ENCODE assay signal across 8 cellular contexts in genomic region chr12:24822121-24822899, GRCh38.
DNase-seq lines count a peak whose midpoint lies in the region; ATAC-seq and TF ChIP-seq lines count a peak whose summit lies in the region.

No MANE protein-coding gene starts in this region.

- TF ChIP-seq POLR2A in ovary (IDR thresholded peaks at IDR 0.05) = no peak

- H3K4me1 Mint-ChIP-seq in naive thymus-derived CD4-positive, alpha-beta T cell = peaks cover 0 to 22% (median 0%) of the 10 kb centered on the region in 7 donors

- peaks cover 0 to 19% (median 0%) of the 10 kb centered on the region in 5 donors for H3K36me3 Mint-ChIP-seq in naive thymus-derived CD4-positive, alpha-beta T cell

- TF ChIP-seq CTCF in PC-3 (conservative IDR thresholded peaks at IDR 0.05; ENCODE audit: low read depth, low read length) (no peak), ovary (IDR thresholded peaks at IDR 0.05) (no peak)

- H3K79me2 ChIP-seq in PC-3 (ENCODE audit: low read length) = no peaks in the 10 kb centered on the region

- no peaks in the 10 kb centered on the region for H3K9me2 ChIP-seq in PC-3 (replicated peaks; ENCODE audit: low read length)

- 19 to 25% (median 20%) methylated on average over 5 of the region's 5 CpGs for WGBS in ovary, 3 donors

- H2AFZ ChIP-seq in PC-3 (ENCODE audit: low read length) = no peak overlapping the region

- no TSS peak for BruUV-seq in PC-3 (replicated peaks; lab: Mats Ljungman, UMichigan)

- no peak for TF ChIP-seq EP300 in ovary (IDR thresholded peaks at IDR 0.05)

- peak overlapping the region in 1 of 9 donors; percentile 20 for H3K27ac Mint-ChIP-seq in naive thymus-derived CD4-positive, alpha-beta T cell

- H3K4me2 ChIP-seq in PC-3 (ENCODE audit: low read length) = no peak overlapping the region

- H3K4me1 ChIP-seq in naive thymus-derived CD4-positive, alpha-beta T cell (ENCODE audit: control insufficient read depth in 2 of 2, insufficient read depth in 2 of 2, low read length in 2 of 2) = no peaks in the 10 kb centered on the region
- H3K4me1 ChIP-seq in PC-3 (ENCODE audit: insufficient read depth, low read length) (no peaks in the 10 kb centered on the region), ovary (ENCODE audit: insufficient read depth) (peaks cover 11% of the 10 kb centered on the region)

- no peak overlapping the region for H3K4me3 Mint-ChIP-seq in naive thymus-derived CD4-positive, alpha-beta T cell

- H3K9me3 Mint-ChIP-seq in naive thymus-derived CD4-positive, alpha-beta T cell = peaks cover 0 to 10% (median 0%) of the 10 kb centered on the region in 11 donors

- intact Hi-C loops in naive thymus-derived CD4-positive, alpha-beta T cell (cut with micrococcal nuclease) = loop anchor here in 1 of 2 donors (2.0 kb wide), 1 partner anchor 16 kb away; no protein-coding TSS in a partner anchor
- intact Hi-C loops in PC-3 (cut with micrococcal nuclease) (no loop called here), ovary (cut with DNase I) (no loop called here)

- CTCF ChIA-PET in naive thymus-derived CD4-positive, alpha-beta T cell (lab: Charles Lee) = no interaction called here
- CTCF ChIA-PET in PC-3 (lab: Charles Lee) = no interaction called here

- no peaks in the 10 kb centered on the region for H3F3A ChIP-seq in PC-3 (ENCODE audit: low read length, unreplicated experiment)

- H3K36me3 ChIP-seq in naive thymus-derived CD4-positive, alpha-beta T cell (ENCODE audit: control insufficient read depth in 2 of 3, insufficient read depth in 3 of 3, low read length in 3 of 3) = no peaks in the 10 kb centered on the region
- H3K36me3 ChIP-seq in PC-3 (ENCODE audit: low read depth, low read length) = no peaks in the 10 kb centered on the region
- H3K36me3 ChIP-seq in ovary = no peaks in the 10 kb centered on the region

- POLR2A ChIA-PET in naive thymus-derived CD4-positive, alpha-beta T cell (lab: Charles Lee) = no interaction called here
- POLR2A ChIA-PET in PC-3 (lab: Charles Lee; ENCODE audit: unreplicated experiment) = no interaction called here

- H4K20me1 ChIP-seq in PC-3 (ENCODE audit: low read length) = no peaks in the 10 kb centered on the region

- no peak overlapping the region for H3K27ac ChIP-seq in naive thymus-derived CD4-positive, alpha-beta T cell (ENCODE audit: low read depth, low read length)
- no peak overlapping the region for H3K27ac ChIP-seq in PC-3 (ENCODE audit: low read length)
- H3K27ac ChIP-seq in ovary = no peak overlapping the region

- H3K27me3 Mint-ChIP-seq in naive thymus-derived CD4-positive, alpha-beta T cell = no peaks in the 10 kb centered on the region

- H3K9ac ChIP-seq in PC-3 (ENCODE audit: low read length) = no peak overlapping the region

- H3K9me3 ChIP-seq in naive thymus-derived CD4-positive, alpha-beta T cell (ENCODE audit: control insufficient read depth in 2 of 3, low read length in 3 of 3) = no peaks in the 10 kb centered on the region
- H3K9me3 ChIP-seq in PC-3 (ENCODE audit: low read length) (no peaks in the 10 kb centered on the region), ovary (no peaks in the 10 kb centered on the region)

- H3K27me3 ChIP-seq in naive thymus-derived CD4-positive, alpha-beta T cell (ENCODE audit: control insufficient read depth in 2 of 2, insufficient read depth in 2 of 2, low read length in 2 of 2) = no peaks in the 10 kb centered on the region
- H3K27me3 ChIP-seq in PC-3 (ENCODE audit: low read length) = no peaks in the 10 kb centered on the region
- H3K27me3 ChIP-seq in ovary = no peaks in the 10 kb centered on the region

- peak; percentile 41 for DNase-seq in Daoy (ENCODE audit: low read depth)
- DNase-seq in fibroblast of peridontal ligament (ENCODE audit: extremely low read depth) = peak; percentile 85
- no peak for DNase-seq in DMS79 (lab: John Stamatoyannopoulos, UW)
- DNase-seq in naive thymus-derived CD4-positive, alpha-beta T cell = no peak
- no peak for DNase-seq in PC-3
- no peak for DNase-seq in ovary

- no peak overlapping the region for H3K4me3 ChIP-seq in naive thymus-derived CD4-positive, alpha-beta T cell (ENCODE audit: low read length)
- H3K4me3 ChIP-seq in PC-3 (ENCODE audit: low read length) (no peak overlapping the region), ovary (no peak overlapping the region)

- peak; percentile 83 for ATAC-seq in GM19463 (IDR thresholded peaks at IDR 0.05; ENCODE audit: unreplicated experiment)
- ATAC-seq in HG03342 (IDR thresholded peaks at IDR 0.05; ENCODE audit: unreplicated experiment) = peak; percentile 82
- ATAC-seq in naive thymus-derived CD4-positive, alpha-beta T cell = no peak
- no peak for ATAC-seq in PC-3

Comparison
In these comparisons a context has a peak if more than half of its experiments do, and no peak if none do; other contexts are left out.
1. DNase-seq: peak in Daoy (single experiment) and fibroblast of peridontal ligament (single experiment); none in DMS79 (single experiment), naive thymus-derived CD4-positive, alpha-beta T cell (0 of 9), PC-3 (single experiment) and ovary (0 of 5).
2. ATAC-seq: peak in GM19463 (single experiment) and HG03342 (single experiment); none in naive thymus-derived CD4-positive, alpha-beta T cell (single experiment) and PC-3 (single experiment).